ENCODE assay signal across 28 cellular contexts in the genomic region with DNA sequence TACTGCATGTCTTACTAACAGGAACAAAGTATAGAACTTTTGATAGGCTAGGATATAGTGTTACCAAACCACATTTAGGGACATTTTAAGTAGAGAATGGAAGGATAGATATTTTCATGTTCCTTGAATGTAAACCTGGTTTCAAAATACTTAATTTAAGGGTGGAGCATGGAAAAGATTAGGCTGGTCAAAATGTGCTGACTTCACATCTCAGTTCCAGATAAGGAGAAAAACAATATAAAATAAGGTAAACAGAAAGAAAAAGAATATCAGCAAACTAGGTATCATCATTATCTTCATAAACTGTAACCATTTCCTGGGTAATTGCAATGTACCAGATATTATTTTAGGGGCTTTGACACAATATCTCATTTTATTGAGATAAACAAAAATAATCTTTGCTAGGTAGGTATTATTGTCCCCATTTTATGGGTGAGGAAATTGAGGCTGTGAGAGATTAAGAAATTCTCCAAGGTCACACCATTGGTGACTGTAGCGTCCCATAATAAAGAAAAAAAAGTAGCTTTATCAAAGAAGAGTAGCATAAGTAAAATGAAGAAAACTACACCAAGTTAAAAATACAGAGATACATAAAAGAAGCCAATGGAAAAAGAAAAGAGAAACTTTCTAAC. TPM values are rescaled to one million over a fixed set of nuclear protein-coding genes. Genes with fewer than 3 reads are reported as not detected.
"Had no signal": no experiment of that assay in that cellular context is flagged by ENCODE, and none has a peak within 500 bp of the region (broad histone marks: within the 10 kb centered on the region; RNA-seq: fewer than 3 reads in every experiment).

No MANE protein-coding gene starts in this region.

- H3K9me3 ChIP-seq: colonic mucosa, esophagus squamous epithelium, gastrocnemius medialis, heart right ventricle, left lung, lower lobe of right lung, mucosa of descending colon had no signal

- H3K27me3 ChIP-seq: colonic mucosa, gastrocnemius medialis had no signal

- H3K4me3 ChIP-seq: colonic mucosa, esophagus squamous epithelium, gastrocnemius medialis, heart right ventricle, left lung, lower lobe of right lung, mucosa of descending colon had no signal

- H3K4me1 ChIP-seq: colonic mucosa had no signal

- H3K27ac ChIP-seq: colonic mucosa, epithelial cell of prostate, esophagus squamous epithelium, gastrocnemius medialis, heart right ventricle, left lung, lower lobe of right lung had no signal

- ATAC-seq: effector memory CD8-positive, alpha-beta T cell; esophagus mucosa; gastrocnemius medialis; heart right ventricle; left cardiac atrium; left lung; lower lobe of right lung; mucosa of descending colon had no signal

- H3K9me3 Mint-ChIP-seq: dendritic cell treated with granulocyte-macrophage colony-stimulating factor and Interleukin-4, amounts not matched to agents 40 ng/mL and 50 ng/mL, for 4 days; effector memory CD8-positive, alpha-beta T cell; endodermal cell; mesothelial cell of epicardium had no signal

- H3K36me3 ChIP-seq: colonic mucosa, esophagus squamous epithelium, gastrocnemius medialis, heart right ventricle, left lung, lower lobe of right lung had no signal

- H3K27ac Mint-ChIP-seq: dendritic cell treated with granulocyte-macrophage colony-stimulating factor and Interleukin-4, amounts not matched to agents 40 ng/mL and 50 ng/mL, for 4 days; effector memory CD8-positive, alpha-beta T cell; endodermal cell; mesothelial cell of epicardium had no signal

- FAIRE-seq: endometrium, islet of Langerhans, keratinocyte had no signal

- H3K4me3 Mint-ChIP-seq: dendritic cell treated with granulocyte-macrophage colony-stimulating factor and Interleukin-4, amounts not matched to agents 40 ng/mL and 50 ng/mL, for 4 days; effector memory CD8-positive, alpha-beta T cell; endodermal cell; mesothelial cell of epicardium had no signal

- H3K36me3 Mint-ChIP-seq: mesothelial cell of epicardium had no signal

- DNase-seq: colonic mucosa; cortex of kidney; effector CD8-positive, alpha-beta T cell; effector memory CD8-positive, alpha-beta T cell; endodermal cell; esophagus squamous epithelium; foreskin fibroblast; foreskin melanocyte; gastrocnemius medialis; glutamatergic neuron; head of caudate nucleus; heart right ventricle; hippocampal formation; left cardiac atrium; left lung; left ventricle myocardium superior; lower lobe of right lung; mesenchymal stem cell; mucosa of descending colon had no signal

RNA-seq across cellular contexts. Expression of gene PDE11A, which starts 3.6 kb away (rescaled TPM):
- total RNA-seq: esophagus mucosa, glomerular endothelial cell, lung microvascular endothelial cell had no signal
